Comparison of ENCODE assay signal across 21 cellular contexts in genomic region chr15:65072027-65072426, GRCh38. TPM values are rescaled to one million over a fixed set of nuclear protein-coding genes. Genes with fewer than 3 reads are reported as not detected.
DNase-seq lines count a peak whose midpoint lies in the region; ATAC-seq, FAIRE-seq and TF ChIP-seq lines count a peak whose summit lies in the region.
"Had no signal": no experiment of that assay in that cellular context is flagged by ENCODE, and none has a peak within 500 bp of the region (broad histone marks: within the 10 kb centered on the region; RNA-seq: fewer than 3 reads in every experiment).

No MANE protein-coding gene starts in this region.

- FAIRE-seq in D721Med (lab: Jason Lieb, UNC), result no peak
- FAIRE-seq: colon had no signal

- POLR2A ChIA-PET in MCF 10A (lab: Yijun Ruan, JAX), result no interaction called here

- TF ChIP-seq EP300 in ovary (IDR thresholded peaks at IDR 0.05), result no peak

- H3K36me3 ChIP-seq in breast epithelium, result no peaks in the 10 kb centered on the region
- H3K36me3 ChIP-seq in ovary, result no peaks in the 10 kb centered on the region
- H3K36me3 ChIP-seq in aorta (ENCODE audit: control insufficient read depth in 1 of 2, insufficient read depth in 2 of 2, low read length in 1 of 2), result no peaks in the 10 kb centered on the region

- no peaks in the 10 kb centered on the region for H3K9me3 Mint-ChIP-seq in MCF 10A (ENCODE audit: unreplicated experiment)
- H3K9me3 Mint-ChIP-seq: activated CD4-positive, alpha-beta memory T cell treated with anti-CD3 and anti-CD28 coated beads, Interleukin-2, amount 10 ng/mL, durations not matched to agents 7 days and 5 days; activated T-helper 1 cell treated with anti-CD3 and anti-CD28 coated beads, Interleukin-12 subunit alpha, Interleukin-12 subunit beta, Interleukin-2, Interleukin-4 antibody, amounts not matched to agents 30 ng/mL and 10 ng/mL and 1 ng/mL, durations not matched to agents 14 hours and 24 hours and 36 hours; CD4-positive, alpha-beta T cell had no signal

- CTCF ChIA-PET in MCF 10A (lab: Yijun Ruan, JAX), result no interaction called here

- no peaks in the 10 kb centered on the region for H3K36me3 Mint-ChIP-seq in MCF 10A (ENCODE audit: insufficient read depth, unreplicated experiment)

- no TSS peak for BruUV-seq in MCF 10A (replicated peaks; lab: Mats Ljungman, UMichigan)

- TF ChIP-seq POLR2A in breast epithelium (IDR thresholded peaks at IDR 0.05), result no peak
- TF ChIP-seq POLR2A in ovary (IDR thresholded peaks at IDR 0.05), result no peak

- no peak overlapping the region for H3K4me3 Mint-ChIP-seq in MCF 10A (ENCODE audit: unreplicated experiment)
- H3K4me3 Mint-ChIP-seq: activated CD4-positive, alpha-beta memory T cell treated with anti-CD3 and anti-CD28 coated beads, Interleukin-2, amount 10 ng/mL, durations not matched to agents 7 days and 5 days; activated T-helper 1 cell treated with anti-CD3 and anti-CD28 coated beads, Interleukin-12 subunit alpha, Interleukin-12 subunit beta, Interleukin-2, Interleukin-4 antibody, amounts not matched to agents 30 ng/mL and 10 ng/mL and 1 ng/mL, durations not matched to agents 14 hours and 24 hours and 36 hours; CD4-positive, alpha-beta T cell had no signal

- ATAC-seq in aorta (ENCODE audit: low FRiP score), result no peak
- ATAC-seq: left colon, PC-3 had no signal

- peak overlapping the region; percentile 36 to 96 for H3K27ac ChIP-seq in breast epithelium
- H3K27ac ChIP-seq in ovary, result no peak overlapping the region
- H3K27ac ChIP-seq in aorta (ENCODE audit: low read depth in 1 of 2, low read length in 2 of 2), result peak overlapping the region; percentile 63 to 100
- H3K27ac ChIP-seq: 22Rv1 had no signal

- H3K27ac Mint-ChIP-seq in MCF 10A (ENCODE audit: low read depth, unreplicated experiment), result no peak overlapping the region
- H3K27ac Mint-ChIP-seq: activated CD4-positive, alpha-beta memory T cell treated with anti-CD3 and anti-CD28 coated beads, Interleukin-2, amount 10 ng/mL, durations not matched to agents 7 days and 5 days; activated T-helper 1 cell treated with anti-CD3 and anti-CD28 coated beads, Interleukin-12 subunit alpha, Interleukin-12 subunit beta, Interleukin-2, Interleukin-4 antibody, amounts not matched to agents 30 ng/mL and 10 ng/mL and 1 ng/mL, durations not matched to agents 14 hours and 24 hours and 36 hours; CD4-positive, alpha-beta T cell had no signal

- H3K4me3 ChIP-seq in breast epithelium (no peak overlapping the region), ovary (no peak overlapping the region), aorta (ENCODE audit: low read length in 2 of 2) (no peak overlapping the region)

- TF ChIP-seq CTCF in breast epithelium (IDR thresholded peaks at IDR 0.05) (no peak), MCF 10A (IDR thresholded peaks at IDR 0.05; ENCODE audit: unreplicated experiment) (no peak), ovary (IDR thresholded peaks at IDR 0.05) (no peak), D721Med (IDR thresholded peaks at IDR 0.05; ENCODE audit: insufficient read depth, missing control alignments) (no peak)

- peaks cover 5% of the 10 kb centered on the region for H3K4me1 Mint-ChIP-seq in MCF 10A (ENCODE audit: insufficient read depth, unreplicated experiment)

- DNase-seq in breast epithelium (ENCODE audit: low spot score in 2 of 2) (no peak), MCF 10A (ENCODE audit: unreplicated experiment) (no peak), fibroblast of peridontal ligament (ENCODE audit: extremely low read depth) (peak; percentile 22), ovary (peak in 4 of 5 donors; percentile 44 to 62 (median 58)), aorta (peak in 1 of 2 donors; percentile 30), D721Med (ENCODE audit: insufficient read length, low spot score) (no peak), SKM-1 treated with dmso at 0.1 percent for 144 hours (lab: John Stamatoyannopoulos, UW; ENCODE audit: unreplicated experiment) (no peak), amniotic stem cell (lab: John Stamatoyannopoulos, UW) (no peak)
- DNase-seq: activated CD4-positive, alpha-beta memory T cell treated with anti-CD3 and anti-CD28 coated beads, Interleukin-2, amount 10 ng/mL, durations not matched to agents 7 days and 5 days; CD4-positive, alpha-beta T cell; DND-41; GOT3; NCI-H2029; NCI-H524 treated with DMSO at 0.1 percent for 48 hours; PC-3 had no signal

- 6 to 36% (median 20%) methylated on average over 1 of the region's 1 CpG for WGBS in ovary, 3 donors
- 5 to 6% methylated on average over 1 of the region's 1 CpG for WGBS in aorta, 2 donors

- H3K27me3 ChIP-seq in breast epithelium (peaks cover 0 to 5% of the 10 kb centered on the region in 2 donors), ovary (no peaks in the 10 kb centered on the region), aorta (ENCODE audit: control insufficient read depth in 1 of 2, insufficient read depth in 2 of 2, low read length in 1 of 2) (no peaks in the 10 kb centered on the region)

- peaks cover 17% of the 10 kb centered on the region for H3K27me3 Mint-ChIP-seq in MCF 10A (ENCODE audit: insufficient read depth, unreplicated experiment)

- H3K4me1 ChIP-seq in breast epithelium (no peaks in the 10 kb centered on the region), ovary (ENCODE audit: insufficient read depth) (peaks cover 15% of the 10 kb centered on the region), aorta (ENCODE audit: control insufficient read depth in 1 of 2, insufficient read depth in 2 of 2, low read length in 2 of 2) (no peaks in the 10 kb centered on the region)

- intact Hi-C loops in breast epithelium (cut with DNase I; ENCODE audit: low total_unique reads) (no loop called here), MCF 10A (cut with micrococcal nuclease) (no loop called here), ovary (cut with DNase I) (no loop called here), aorta (cut with DNase I) (no loop called here)

- no peaks in the 10 kb centered on the region for H3K9me3 ChIP-seq in breast epithelium
- no peaks in the 10 kb centered on the region for H3K9me3 ChIP-seq in ovary
- no peaks in the 10 kb centered on the region for H3K9me3 ChIP-seq in aorta (ENCODE audit: control insufficient read depth, low read length)

RNA-seq across cellular contexts. Expression of gene RASL12, which starts 4.2 kb away (rescaled TPM):
- total RNA-seq in breast epithelium (10 to 100 TPM; 12.6 to 20.6 (median 20.3) TPM), MCF 10A (2022) (not detected in 2 replicates), ovary (10 to 100 TPM in 6 of 7 donors, 1 to 10 TPM in 1; 4.8 to 31.1 (median 14.2) TPM), aorta (100 to 1,000 TPM in 1 of 2 donors, 10 to 100 TPM in 1; 86.9 to 171 TPM)
- polyA plus RNA-seq in ovary (10 to 100 TPM; 19.1 to 24.8 TPM), aorta (10 to 100 TPM; 51.3 to 82.1 TPM)
- total RNA-seq: activated CD4-positive, alpha-beta memory T cell treated with anti-CD3 and anti-CD28 coated beads, Interleukin-2, amount 10 ng/mL, durations not matched to agents 7 days and 5 days; activated T-helper 1 cell treated with anti-CD3 and anti-CD28 coated beads, Interleukin-12 subunit alpha, Interleukin-12 subunit beta, Interleukin-2, Interleukin-4 antibody, amounts not matched to agents 30 ng/mL and 10 ng/mL and 1 ng/mL, durations not matched to agents 14 hours and 24 hours and 36 hours; CD4-positive, alpha-beta T cell; HT1080; M059J; PC-3 had no signal

RNA-seq across cellular contexts. Expression of gene KBTBD13, which starts 4.5 kb away (rescaled TPM):
- total RNA-seq in breast epithelium (under 1 TPM in 2 of 3 donors, not detected in 1; 0.15 to 0.33 TPM), MCF 10A (2022) (not detected in 2 replicates), ovary (under 1 TPM in 4 of 7 donors, not detected in 3; 0.07 to 0.28 (median 0.11) TPM), aorta (1 to 10 TPM; 1.5 TPM)
- polyA plus RNA-seq in ovary (under 1 TPM; 0.07 to 0.10 TPM), aorta (under 1 TPM; 0.05 to 0.25 TPM)
- total RNA-seq: activated CD4-positive, alpha-beta memory T cell treated with anti-CD3 and anti-CD28 coated beads, Interleukin-2, amount 10 ng/mL, durations not matched to agents 7 days and 5 days; activated T-helper 1 cell treated with anti-CD3 and anti-CD28 coated beads, Interleukin-12 subunit alpha, Interleukin-12 subunit beta, Interleukin-2, Interleukin-4 antibody, amounts not matched to agents 30 ng/mL and 10 ng/mL and 1 ng/mL, durations not matched to agents 14 hours and 24 hours and 36 hours; CD4-positive, alpha-beta T cell; HT1080; M059J; PC-3 had no signal

RNA-seq across cellular contexts. Expression of gene SLC51B, which starts 26.8 kb away (rescaled TPM):
- not detected for total RNA-seq in breast epithelium
- total RNA-seq in MCF 10A (2022), result not detected in 2 replicates
- under 1 TPM in 2 of 7 donors, not detected in 5; 0.27 to 0.31 TPM for total RNA-seq in ovary
- polyA plus RNA-seq in ovary, result under 1 TPM in 1 of 2 donors, not detected in 1; 0.22 TPM
- total RNA-seq in aorta, result not detected
- 10 to 100 TPM in 1 of 2 donors, not detected in 1; 31.4 TPM for polyA plus RNA-seq in aorta
- total RNA-seq: activated CD4-positive, alpha-beta memory T cell treated with anti-CD3 and anti-CD28 coated beads, Interleukin-2, amount 10 ng/mL, durations not matched to agents 7 days and 5 days; activated T-helper 1 cell treated with anti-CD3 and anti-CD28 coated beads, Interleukin-12 subunit alpha, Interleukin-12 subunit beta, Interleukin-2, Interleukin-4 antibody, amounts not matched to agents 30 ng/mL and 10 ng/mL and 1 ng/mL, durations not matched to agents 14 hours and 24 hours and 36 hours; CD4-positive, alpha-beta T cell; HT1080; M059J; PC-3 had no signal

RNA-seq across cellular contexts. Expression of gene MTFMT, which starts 42.6 kb away (rescaled TPM):
- total RNA-seq in breast epithelium (10 to 100 TPM; 23.7 to 28.5 (median 28.4) TPM), MCF 10A (2022) (14.9 and 15.9 TPM in 2 replicates), ovary (10 to 100 TPM; 16.8 to 30.3 (median 20.0) TPM), aorta (10 to 100 TPM; 11.3 to 15.2 TPM)
- polyA plus RNA-seq in ovary (10 to 100 TPM; 11.5 to 15.8 TPM), aorta (10 to 100 TPM in 1 of 2 donors, 1 to 10 TPM in 1; 6.1 to 11.0 TPM)

RNA-seq across cellular contexts. Expression of gene UBAP1L, which starts 43.0 kb away (rescaled TPM):
- 1 to 10 TPM; 3.7 to 10.0 (median 7.2) TPM for total RNA-seq in breast epithelium
- total RNA-seq in MCF 10A (2022), result 3.0 and 3.5 TPM in 2 replicates
- total RNA-seq in ovary, result 1 to 10 TPM; 4.4 to 9.9 (median 7.6) TPM
- polyA plus RNA-seq in ovary, result 1 to 10 TPM; 2.5 to 4.4 TPM
- 10 to 100 TPM in 1 of 2 donors, 1 to 10 TPM in 1; 5.4 to 10.3 TPM for total RNA-seq in aorta
- 1 to 10 TPM in 1 of 2 donors, under 1 TPM in 1; 0.88 to 8.6 TPM for polyA plus RNA-seq in aorta

Comparison
In these comparisons a context has a peak if more than half of its experiments do, and no peak if none do; other contexts are left out.
1. DNase-seq: peak in fibroblast of peridontal ligament (single experiment) and ovary (4 of 5); none in breast epithelium (0 of 2), MCF 10A (single experiment), D721Med (single experiment), SKM-1 treated with dmso at 0.1 percent for 144 hours (single experiment) and amniotic stem cell (single experiment).
2. H3K27ac ChIP-seq: peak in breast epithelium (2 of 2) and aorta (2 of 2); none in ovary (0 of 2).